In the genomic region with DNA sequence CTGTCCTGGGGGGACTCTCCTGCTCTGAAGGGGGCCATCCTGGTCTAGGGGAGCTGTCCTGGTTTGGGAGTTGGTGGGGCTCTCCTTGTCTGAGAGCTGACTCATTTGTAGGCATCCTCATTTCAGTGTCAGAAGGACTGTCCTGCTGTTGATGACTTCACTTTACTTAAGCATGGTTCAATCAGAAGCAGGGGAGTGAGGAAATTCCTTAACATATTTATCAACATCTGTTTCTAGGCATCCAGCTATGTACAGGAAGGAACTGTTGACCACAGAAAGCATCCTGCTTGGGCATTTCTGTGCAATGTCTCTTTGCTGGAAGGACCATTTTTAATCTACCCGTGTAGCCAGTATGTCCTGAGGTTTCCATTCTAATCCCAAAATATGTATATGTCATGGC, we compare ENCODE assay signal across 17 cellular contexts.
DNase-seq lines count a peak whose midpoint lies in the region; ATAC-seq, FAIRE-seq and TF ChIP-seq lines count a peak whose summit lies in the region.
"Had no signal": no experiment of that assay in that cellular context is flagged by ENCODE, and none has a peak within 500 bp of the region (broad histone marks: within the 10 kb centered on the region; RNA-seq: fewer than 3 reads in every experiment).

No MANE protein-coding gene starts in this region.

- H3K27ac ChIP-seq in IMR-90 (ENCODE audit: insufficient read depth, low read length) = no peak overlapping the region
- H3K27ac ChIP-seq in gastrocnemius medialis = no peak overlapping the region

- H3K18ac ChIP-seq in IMR-90 (ENCODE audit: low read depth, low read length) = no peak overlapping the region

- ATAC-seq in IMR-90 (ENCODE audit: low read depth) (peak; percentile 70), gastrocnemius medialis (no peak), HG03175 (IDR thresholded peaks at IDR 0.05; ENCODE audit: unreplicated experiment) (no peak), HG03139 (IDR thresholded peaks at IDR 0.05; ENCODE audit: unreplicated experiment) (no peak)
- ATAC-seq: activated T-helper 17 cell treated with anti-CD3 and anti-CD28 coated beads, Interleukin-2, amount 50 U/mL, for 72 hours had no signal

- H3K36me3 ChIP-seq in IMR-90 (ENCODE audit: control insufficient read depth, insufficient read depth, low read length) (no peaks in the 10 kb centered on the region), gastrocnemius medialis (no peaks in the 10 kb centered on the region)

- H4K91ac ChIP-seq in IMR-90 (ENCODE audit: insufficient read depth, low read depth, low read length) = no peak overlapping the region

- H3K9me3 ChIP-seq in IMR-90 (ENCODE audit: control insufficient read depth, insufficient read depth, low read length) (no peaks in the 10 kb centered on the region), gastrocnemius medialis (no peaks in the 10 kb centered on the region)

- TF ChIP-seq POLR2A in IMR-90 (IDR thresholded peaks at IDR 0.05; ENCODE audit: low read depth, low read length) (no peak), gastrocnemius medialis (IDR thresholded peaks at IDR 0.05) (no peak)

- TF ChIP-seq CTCF in AG09309 (IDR thresholded peaks at IDR 0.05; ENCODE audit: control insufficient read depth, insufficient read depth, low read depth, low read length, missing control alignments) = no peak
- no peak for TF ChIP-seq CTCF in IMR-90 (conservative IDR thresholded peaks at IDR 0.05; ENCODE audit: low read depth, low read length)
- no peak for TF ChIP-seq CTCF in gastrocnemius medialis (IDR thresholded peaks at IDR 0.05 in 4 of 5, conservative IDR thresholded peaks at IDR 0.05 in 1 of 5)
- TF ChIP-seq CTCF in D721Med (IDR thresholded peaks at IDR 0.05; ENCODE audit: insufficient read depth, missing control alignments) = no peak

- POLR2A ChIA-PET in IMR-90 (lab: Charles Lee; ENCODE audit: unreplicated experiment) = no interaction called here

- H3K4ac ChIP-seq in IMR-90 (ENCODE audit: low read depth, low read length) = no peak overlapping the region

- H3K9ac ChIP-seq in IMR-90 (ENCODE audit: low read depth, low read length) = no peak overlapping the region

- CTCF ChIA-PET in IMR-90 (lab: Yijun Ruan, JAX) = interaction anchor here (0.6 to 1.0 kb wide), 2 partner anchors 11 to 257 kb away, joined by 3 read pairs; no protein-coding TSS in a partner anchor

- H3K4me1 ChIP-seq in IMR-90 (ENCODE audit: control insufficient read depth, insufficient read depth, low read length) (peaks cover 2% of the 10 kb centered on the region; the same call in 1 of the 2 replicates), gastrocnemius medialis (peaks cover 0 to 8% of the 10 kb centered on the region in 2 donors)

- H4K8ac ChIP-seq in IMR-90 (ENCODE audit: low read depth in 2 of 2, low read length in 2 of 2) = no peak overlapping the region

- TF ChIP-seq RAD21 in IMR-90 (IDR thresholded peaks at IDR 0.05; ENCODE audit: low read length) = no peak

- no peak overlapping the region for H3K56ac ChIP-seq in IMR-90 (ENCODE audit: extremely low read depth, insufficient read depth, low read length)

- WGBS in IMR-90 (ENCODE audit: extremely low coverage in 2 of 2, insufficient read length in 1 of 2), 2 experiments = no CpG with 5 or more reads among the region's 1 CpG

- FAIRE-seq in D721Med (lab: Jason Lieb, UNC) = no peak
- FAIRE-seq: endometrium, GM18507 had no signal

- H3K4me3 ChIP-seq in AG09309 (ENCODE audit: control insufficient read depth, low read depth, low read length) (no peak overlapping the region), IMR-90 (ENCODE audit: insufficient read depth, low read depth, low read length) (no peak overlapping the region), gastrocnemius medialis (no peak overlapping the region)

- H3K23ac ChIP-seq in IMR-90 (ENCODE audit: low read depth, low read length) = no peak overlapping the region

- peak; percentile 77 for DNase-seq in AG09309 (ENCODE audit: low read depth)
- peak; percentile 86 for DNase-seq in IMR-90
- DNase-seq in dedifferentiated amniotic fluid mesenchymal stem cell (ENCODE audit: extremely low spot score) = peak; percentile 72
- DNase-seq in kidney tubule cell (ENCODE audit: low spot score) = peak; percentile 27
- DNase-seq in gastrocnemius medialis = no peak
- no peak for DNase-seq in D721Med (ENCODE audit: insufficient read length, low spot score)
- DNase-seq: activated CD4-positive, alpha-beta T cell treated with anti-CD3 and anti-CD28 coated beads, Interleukin-2, amount 50 U/mL, for 4 hours; C1 segment of cervical spinal cord; NCI-H1436; NCI-H510A; stimulated activated naive CD4-positive, alpha-beta T cell treated with Interleukin-2 at 50 U/mL for 16 hours; T-helper 2 cell had no signal

- no peaks in the 10 kb centered on the region for H3K27me3 ChIP-seq in IMR-90 (ENCODE audit: control insufficient read depth, insufficient read depth, low read length)
- H3K27me3 ChIP-seq in gastrocnemius medialis = no peaks in the 10 kb centered on the region

- H2BK120ac ChIP-seq in IMR-90 (ENCODE audit: low read depth, low read length) = no peak overlapping the region

- no peak overlapping the region for H2AFZ ChIP-seq in IMR-90 (replicated peaks; ENCODE audit: low read length, poor library complexity)

- 0 out of 2 replicates have a peak overlapping the region, but pooled peaks have one; percentile 20 for H2BK20ac ChIP-seq in IMR-90 (ENCODE audit: low read depth, low read length)

- no peaks in the 10 kb centered on the region; the same call in 1 of the 2 replicates for H3K9me1 ChIP-seq in IMR-90 (ENCODE audit: insufficient read depth, low read length)

- BruUV-seq in IMR-90 (replicated peaks; lab: Mats Ljungman, UMichigan) = no TSS peak

- no peaks in the 10 kb centered on the region for H4K20me1 ChIP-seq in IMR-90 (ENCODE audit: insufficient read depth, low read length)

- no peak overlapping the region for H2BK5ac ChIP-seq in IMR-90 (ENCODE audit: low read depth, low read length, poor library complexity, severe bottlenecking)

- H3K4me2 ChIP-seq in IMR-90 (ENCODE audit: low read depth, low read length) = no peak overlapping the region

- in situ Hi-C loops in IMR-90 (cut with MboI; ENCODE audit: low sequenced_read_pairs) (no loop called here), gastrocnemius medialis (cut with MboI; ENCODE audit: low sequenced_read_pairs in 4 of 4) (no loop called here)

- no peak overlapping the region for H2AK9ac ChIP-seq in IMR-90 (replicated peaks; ENCODE audit: low read depth, low read length, poor library complexity)

- no peak overlapping the region for H2AK5ac ChIP-seq in IMR-90 (ENCODE audit: low read depth, low read length)

- dilution Hi-C loops in IMR-90 (cut with HindIII; ENCODE audit: low sequenced_read_pairs, unreplicated experiment) = no loop called here

- H3K79me1 ChIP-seq in IMR-90 (ENCODE audit: low read depth in 1 of 2, low read length in 2 of 2) = no peaks in the 10 kb centered on the region; a peak in 1 of 4 replicates

- H2BK15ac ChIP-seq in IMR-90 (ENCODE audit: low read depth, low read length) = no peak overlapping the region

- H3K14ac ChIP-seq in IMR-90 (replicated peaks; ENCODE audit: low read depth, low read length) = no peak overlapping the region

- intact Hi-C loops in IMR-90 (cut with micrococcal nuclease) = no loop called here
- intact Hi-C loops in gastrocnemius medialis (cut with DNase I; ENCODE audit: low total_unique reads) = no loop called here

- H4K5ac ChIP-seq in IMR-90 (ENCODE audit: low read depth, low read length) = no peak overlapping the region

TF ChIP-seq in IMR-90, 13 proteins besides CTCF, POLR2A, EP300 and RAD21:
- TF ChIP-seq FOS (IDR thresholded peaks at IDR 0.05; ENCODE audit: low read depth, low read length) (no peak), CEBPB (IDR thresholded peaks at IDR 0.05; ENCODE audit: low read depth, low read length) (peak; percentile 73; the same call in 1 of the 2 replicates)

Comparison
In these comparisons a context has a peak if more than half of its experiments do, and no peak if none do; other contexts are left out.
1. DNase-seq: peak in AG09309 (single experiment), IMR-90 (single experiment), dedifferentiated amniotic fluid mesenchymal stem cell (single experiment) and kidney tubule cell (single experiment); none in gastrocnemius medialis (0 of 2) and D721Med (single experiment).